In the genomic region with DNA sequence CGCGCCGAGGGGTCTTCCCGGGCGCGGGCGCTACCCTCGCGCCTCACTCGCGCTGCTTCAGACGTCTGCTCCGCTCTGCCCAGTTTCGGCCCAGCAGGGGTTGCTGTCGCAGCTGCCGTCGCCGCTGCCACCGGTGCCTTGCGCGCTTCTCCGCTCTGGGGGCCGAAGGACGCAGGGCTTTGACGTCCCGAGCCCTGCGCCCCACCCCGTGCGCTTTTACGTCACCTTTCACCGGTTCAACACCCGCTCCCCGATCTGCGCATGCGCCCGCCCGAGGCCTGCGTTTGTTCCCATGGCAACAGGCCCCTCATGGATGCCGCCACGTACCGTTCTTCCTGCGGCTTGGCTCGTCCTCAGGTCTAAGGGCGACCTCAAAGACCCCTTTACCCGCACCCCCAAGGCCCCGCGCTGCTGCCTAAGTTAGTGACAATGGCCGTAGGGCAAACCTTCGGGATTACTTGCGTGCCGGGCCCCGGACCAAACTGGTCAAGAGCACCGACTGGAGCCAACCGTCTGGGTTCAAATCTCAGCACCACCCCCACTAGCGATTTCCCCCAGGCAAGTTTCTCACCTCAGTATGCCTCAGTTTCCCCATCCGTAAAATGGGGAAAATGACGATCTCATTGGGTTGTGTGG, we compare ENCODE assay signal across 1 cellular context.
TF ChIP-seq lines count a peak whose summit lies in the region.

No MANE protein-coding gene starts in this region.

TF ChIP-seq in K562, 482 proteins besides CTCF, POLR2A, EP300 and RAD21 (continued from another document):
- TF ChIP-seq, protein P1, sequence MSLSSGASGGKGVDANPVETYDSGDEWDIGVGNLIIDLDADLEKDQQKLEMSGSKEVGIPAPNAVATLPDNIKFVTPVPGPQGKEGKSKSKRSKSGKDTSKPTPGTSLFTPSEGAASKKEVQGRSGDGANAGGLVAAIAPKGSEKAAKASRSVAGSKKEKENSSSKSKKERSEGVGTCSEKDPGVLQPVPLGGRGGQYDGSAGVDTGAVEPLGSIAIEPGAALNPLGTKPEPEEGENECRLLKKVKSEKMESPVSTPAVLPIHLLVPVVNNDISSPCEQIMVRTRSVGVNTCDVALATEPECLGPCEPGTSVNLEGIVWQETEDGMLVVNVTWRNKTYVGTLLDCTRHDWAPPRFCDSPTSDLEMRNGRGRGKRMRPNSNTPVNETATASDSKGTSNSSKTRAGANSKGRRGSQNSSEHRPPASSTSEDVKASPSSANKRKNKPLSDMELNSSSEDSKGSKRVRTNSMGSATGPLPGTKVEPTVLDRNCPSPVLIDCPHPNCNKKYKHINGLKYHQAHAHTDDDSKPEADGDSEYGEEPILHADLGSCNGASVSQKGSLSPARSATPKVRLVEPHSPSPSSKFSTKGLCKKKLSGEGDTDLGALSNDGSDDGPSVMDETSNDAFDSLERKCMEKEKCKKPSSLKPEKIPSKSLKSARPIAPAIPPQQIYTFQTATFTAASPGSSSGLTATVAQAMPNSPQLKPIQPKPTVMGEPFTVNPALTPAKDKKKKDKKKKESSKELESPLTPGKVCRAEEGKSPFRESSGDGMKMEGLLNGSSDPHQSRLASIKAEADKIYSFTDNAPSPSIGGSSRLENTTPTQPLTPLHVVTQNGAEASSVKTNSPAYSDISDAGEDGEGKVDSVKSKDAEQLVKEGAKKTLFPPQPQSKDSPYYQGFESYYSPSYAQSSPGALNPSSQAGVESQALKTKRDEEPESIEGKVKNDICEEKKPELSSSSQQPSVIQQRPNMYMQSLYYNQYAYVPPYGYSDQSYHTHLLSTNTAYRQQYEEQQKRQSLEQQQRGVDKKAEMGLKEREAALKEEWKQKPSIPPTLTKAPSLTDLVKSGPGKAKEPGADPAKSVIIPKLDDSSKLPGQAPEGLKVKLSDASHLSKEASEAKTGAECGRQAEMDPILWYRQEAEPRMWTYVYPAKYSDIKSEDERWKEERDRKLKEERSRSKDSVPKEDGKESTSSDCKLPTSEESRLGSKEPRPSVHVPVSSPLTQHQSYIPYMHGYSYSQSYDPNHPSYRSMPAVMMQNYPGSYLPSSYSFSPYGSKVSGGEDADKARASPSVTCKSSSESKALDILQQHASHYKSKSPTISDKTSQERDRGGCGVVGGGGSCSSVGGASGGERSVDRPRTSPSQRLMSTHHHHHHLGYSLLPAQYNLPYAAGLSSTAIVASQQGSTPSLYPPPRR (CRISPR knock-in tag; IDR thresholded peaks at IDR 0.05; ENCODE audit: borderline replicate concordance), result no peak
- peak; percentile 81 for TF ChIP-seq GABPB1 (CRISPR knock-in tag; IDR thresholded peaks at IDR 0.05)
- no peak for TF ChIP-seq SIX5 (IDR thresholded peaks at IDR 0.05; ENCODE audit: borderline replicate concordance in 1 of 2, insufficient read depth in 1 of 2, low read depth in 1 of 2, low read length in 2 of 2)
- peak; percentile 15; the same call in 1 of the 2 replicates for TF ChIP-seq ZBTB7A (IDR thresholded peaks at IDR 0.05; ENCODE audit: borderline replicate concordance, control insufficient read depth, low read depth, low read length)
- no peak for TF ChIP-seq SNIP1 (IDR thresholded peaks at IDR 0.05; ENCODE audit: low read depth)
- TF ChIP-seq ZNF384 (IDR thresholded peaks at IDR 0.05; ENCODE audit: low read depth, low read length), result no peak
- TF ChIP-seq NFATC3 (IDR thresholded peaks at IDR 0.05), result no peak
- TF ChIP-seq SMAD1 (IDR thresholded peaks at IDR 0.05; ENCODE audit: low read depth, low read length, partially characterized antibody), result peak; percentile 45
- no peak for TF ChIP-seq PRMT5 (CRISPR knock-in tag; IDR thresholded peaks at IDR 0.05)
- no peak for TF ChIP-seq ZNF717 (CRISPR knock-in tag; IDR thresholded peaks at IDR 0.05)
- TF ChIP-seq JUNB (CRISPR knock-in tag; conservative IDR thresholded peaks at IDR 0.05), result no peak
- peak; percentile 83 for TF ChIP-seq ZFX (CRISPR knock-in tag; IDR thresholded peaks at IDR 0.05)
- TF ChIP-seq ZNF79 (CRISPR knock-in tag; IDR thresholded peaks at IDR 0.05; ENCODE audit: low read depth), result no peak
- TF ChIP-seq SMAD3 (CRISPR knock-in tag; conservative IDR thresholded peaks at IDR 0.05), result no peak
- no peak for TF ChIP-seq FOXM1 (IDR thresholded peaks at IDR 0.05; ENCODE audit: low read depth)
- no peak for TF ChIP-seq FOXM1 (CRISPR knock-in tag; IDR thresholded peaks at IDR 0.05; ENCODE audit: low read depth)
- TF ChIP-seq FOXP1 (CRISPR knock-in tag; IDR thresholded peaks at IDR 0.05), result no peak; the same call in 1 of the 2 replicates
- TF ChIP-seq, protein P2, sequence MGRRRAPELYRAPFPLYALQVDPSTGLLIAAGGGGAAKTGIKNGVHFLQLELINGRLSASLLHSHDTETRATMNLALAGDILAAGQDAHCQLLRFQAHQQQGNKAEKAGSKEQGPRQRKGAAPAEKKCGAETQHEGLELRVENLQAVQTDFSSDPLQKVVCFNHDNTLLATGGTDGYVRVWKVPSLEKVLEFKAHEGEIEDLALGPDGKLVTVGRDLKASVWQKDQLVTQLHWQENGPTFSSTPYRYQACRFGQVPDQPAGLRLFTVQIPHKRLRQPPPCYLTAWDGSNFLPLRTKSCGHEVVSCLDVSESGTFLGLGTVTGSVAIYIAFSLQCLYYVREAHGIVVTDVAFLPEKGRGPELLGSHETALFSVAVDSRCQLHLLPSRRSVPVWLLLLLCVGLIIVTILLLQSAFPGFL (CRISPR knock-in tag; IDR thresholded peaks at IDR 0.05), result no peak
- TF ChIP-seq ZBTB17 (CRISPR knock-in tag; IDR thresholded peaks at IDR 0.05), result 0 out of 2 replicates have a peak, but pooled peaks have one; percentile 74
- no peak for TF ChIP-seq FOS (IDR thresholded peaks at IDR 0.05; ENCODE audit: extremely low read depth, insufficient read length)
- TF ChIP-seq NR2C1 (IDR thresholded peaks at IDR 0.05), result no peak
- TF ChIP-seq NR2C1 (tag; IDR thresholded peaks at IDR 0.05), result peak; percentile 63
- no peak for TF ChIP-seq ZSCAN29 (IDR thresholded peaks at IDR 0.05)
- TF ChIP-seq TOE1 (IDR thresholded peaks at IDR 0.05; ENCODE audit: borderline replicate concordance), result no peak
- no peak for TF ChIP-seq TOE1 (CRISPR knock-in tag; IDR thresholded peaks at IDR 0.05; ENCODE audit: borderline replicate concordance, low read depth)
